20 cellular contexts compared by ENCODE assay signal in the genomic region with DNA sequence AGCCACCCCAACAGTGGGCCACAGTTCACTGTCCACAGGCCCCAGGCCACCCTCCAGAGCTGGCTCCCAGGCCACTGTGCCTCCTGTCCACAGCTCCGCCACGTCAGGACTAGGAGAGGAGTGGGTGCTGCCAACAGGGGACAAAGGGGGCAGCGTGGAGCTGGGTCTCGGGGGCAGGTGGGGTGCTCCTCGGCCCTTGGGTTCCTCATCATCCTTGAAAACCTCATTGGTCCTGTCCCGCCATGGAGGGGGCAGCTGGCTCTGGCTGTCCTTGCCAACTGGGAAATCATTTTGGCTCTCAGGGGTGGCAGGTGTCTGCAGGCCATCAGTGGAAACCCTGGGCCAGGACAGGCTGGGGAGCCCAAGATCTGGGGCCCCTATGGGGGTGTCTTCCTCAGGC. TPM values are rescaled to one million over a fixed set of nuclear protein-coding genes. Genes with fewer than 3 reads are reported as not detected.
DNase-seq lines count a peak whose midpoint lies in the region; ATAC-seq and TF ChIP-seq lines count a peak whose summit lies in the region.
"Had no signal": no experiment of that assay in that cellular context is flagged by ENCODE, and none has a peak within 500 bp of the region (broad histone marks: within the 10 kb centered on the region; RNA-seq: fewer than 3 reads in every experiment).

No MANE protein-coding gene starts in this region.

- H3K4me3 Mint-ChIP-seq in chondrocyte (ENCODE audit: unreplicated experiment) (no peak overlapping the region), mesothelial cell of epicardium (no peak overlapping the region)
- H3K4me3 Mint-ChIP-seq: CD4-positive, CD25-positive, alpha-beta regulatory T cell; H9 had no signal

- DNase-seq in cardiac septum (ENCODE audit: low spot score) (peak; percentile 58), left ventricle myocardium inferior (no peak), chondrocyte (ENCODE audit: low spot score) (peak; percentile 82), mesenteric fat pad (ENCODE audit: low spot score) (peak; percentile 72), tibial artery (peak; percentile 10 to 59), amygdala (lab: John Stamatoyannopoulos, UW) (no peak), mesothelial cell of epicardium (ENCODE audit: low spot score in 2 of 2, unreplicated experiment in 2 of 2) (no peak)
- DNase-seq: 8988T; CD4-positive, CD25-positive, alpha-beta regulatory T cell; COR-L47; DMS 273 treated with DMSO at 0.1 percent for 48 hours; DND-41; H9; MM.1S; NCI-H1092; NCI-H1436 treated with DMSO at 0.1 percent for 48 hours; NCI-H2029; RPMI8226; SJCRH30 had no signal

- no peaks in the 10 kb centered on the region for H3K9me3 Mint-ChIP-seq in chondrocyte (ENCODE audit: low read depth)
- H3K9me3 Mint-ChIP-seq in mesothelial cell of epicardium: no peaks in the 10 kb centered on the region
- H3K9me3 Mint-ChIP-seq: CD4-positive, CD25-positive, alpha-beta regulatory T cell; H9 had no signal

- no peak for ATAC-seq in HG03097 (IDR thresholded peaks at IDR 0.05; ENCODE audit: low FRiP score, unreplicated experiment)

- H3K36me3 Mint-ChIP-seq in chondrocyte (ENCODE audit: low read depth): peaks cover 4% of the 10 kb centered on the region
- no peaks in the 10 kb centered on the region for H3K36me3 Mint-ChIP-seq in mesothelial cell of epicardium
- H3K36me3 Mint-ChIP-seq: CD4-positive, CD25-positive, alpha-beta regulatory T cell had no signal

- peaks cover 3% of the 10 kb centered on the region for H3K36me3 ChIP-seq in left ventricle myocardium inferior
- no peaks in the 10 kb centered on the region for H3K36me3 ChIP-seq in tibial artery
- H3K36me3 ChIP-seq: SJCRH30 had no signal

- H3K9me3 ChIP-seq in left ventricle myocardium inferior (replicated peaks): no peaks in the 10 kb centered on the region
- H3K9me3 ChIP-seq in tibial artery: no peaks in the 10 kb centered on the region
- H3K9me3 ChIP-seq: SJCRH30 had no signal

- H3K27ac ChIP-seq in left ventricle myocardium inferior (replicated peaks) (no peak overlapping the region), tibial artery (no peak overlapping the region)
- H3K27ac ChIP-seq: SJCRH30 had no signal

- no peaks in the 10 kb centered on the region for H3K27me3 ChIP-seq in left ventricle myocardium inferior (ENCODE audit: low read depth)
- H3K27me3 ChIP-seq in tibial artery: no peaks in the 10 kb centered on the region
- H3K27me3 ChIP-seq: SJCRH30 had no signal

- H3K4me3 ChIP-seq in left ventricle myocardium inferior (no peak overlapping the region), tibial artery (no peak overlapping the region)
- H3K4me3 ChIP-seq: SJCRH30 had no signal

- TF ChIP-seq CTCF in left ventricle myocardium inferior (IDR thresholded peaks at IDR 0.05; ENCODE audit: borderline replicate concordance) (no peak), chondrocyte (IDR thresholded peaks at IDR 0.05) (no peak), tibial artery (IDR thresholded peaks at IDR 0.05) (no peak), mesothelial cell of epicardium (IDR thresholded peaks at IDR 0.05; ENCODE audit: unreplicated experiment) (no peak)

- H3K27ac Mint-ChIP-seq in chondrocyte (ENCODE audit: unreplicated experiment) (no peak overlapping the region), mesothelial cell of epicardium (no peak overlapping the region)
- H3K27ac Mint-ChIP-seq: CD4-positive, CD25-positive, alpha-beta regulatory T cell had no signal

- H3K4me1 ChIP-seq in left ventricle myocardium inferior (peaks cover 31% of the 10 kb centered on the region), tibial artery (no peaks in the 10 kb centered on the region)

- intact Hi-C loops in cardiac septum (cut with DNase I) (no loop called here), left ventricle myocardium inferior (cut with micrococcal nuclease) (no loop called here), tibial artery (cut with DNase I; ENCODE audit: low total_unique reads) (no loop called here)

- H3K4me1 Mint-ChIP-seq in chondrocyte (ENCODE audit: low read depth) (peaks cover 4% of the 10 kb centered on the region), mesothelial cell of epicardium (no peaks in the 10 kb centered on the region)

- H3K27me3 Mint-ChIP-seq in chondrocyte (ENCODE audit: low read depth) (no peaks in the 10 kb centered on the region), mesothelial cell of epicardium (ENCODE audit: low read depth) (no peaks in the 10 kb centered on the region)
- H3K27me3 Mint-ChIP-seq: CD4-positive, CD25-positive, alpha-beta regulatory T cell had no signal

RNA-seq across cellular contexts. Expression of gene ADAMTS7, which starts 45.2 kb away (rescaled TPM):
- total RNA-seq in cardiac septum (17.8 TPM), left ventricle myocardium inferior (24.2 TPM), chondrocyte (111 to 144 TPM (median 113 TPM) in 3 replicates), mesenteric fat pad (13.2 TPM), mesothelial cell of epicardium (98.7 to 101 TPM (median 99.2 TPM) in 3 replicates)
- total RNA-seq: CD4-positive, CD25-positive, alpha-beta regulatory T cell had no signal

Comparison
In these comparisons a context has a peak if more than half of its experiments do, and no peak if none do; other contexts are left out.
1. DNase-seq: peak in cardiac septum (single experiment), chondrocyte (single experiment), mesenteric fat pad (single experiment) and tibial artery (2 of 2); none in left ventricle myocardium inferior (single experiment), amygdala (0 of 56) and mesothelial cell of epicardium (0 of 2).